9 cellular contexts compared by ENCODE assay signal in the genomic region with DNA sequence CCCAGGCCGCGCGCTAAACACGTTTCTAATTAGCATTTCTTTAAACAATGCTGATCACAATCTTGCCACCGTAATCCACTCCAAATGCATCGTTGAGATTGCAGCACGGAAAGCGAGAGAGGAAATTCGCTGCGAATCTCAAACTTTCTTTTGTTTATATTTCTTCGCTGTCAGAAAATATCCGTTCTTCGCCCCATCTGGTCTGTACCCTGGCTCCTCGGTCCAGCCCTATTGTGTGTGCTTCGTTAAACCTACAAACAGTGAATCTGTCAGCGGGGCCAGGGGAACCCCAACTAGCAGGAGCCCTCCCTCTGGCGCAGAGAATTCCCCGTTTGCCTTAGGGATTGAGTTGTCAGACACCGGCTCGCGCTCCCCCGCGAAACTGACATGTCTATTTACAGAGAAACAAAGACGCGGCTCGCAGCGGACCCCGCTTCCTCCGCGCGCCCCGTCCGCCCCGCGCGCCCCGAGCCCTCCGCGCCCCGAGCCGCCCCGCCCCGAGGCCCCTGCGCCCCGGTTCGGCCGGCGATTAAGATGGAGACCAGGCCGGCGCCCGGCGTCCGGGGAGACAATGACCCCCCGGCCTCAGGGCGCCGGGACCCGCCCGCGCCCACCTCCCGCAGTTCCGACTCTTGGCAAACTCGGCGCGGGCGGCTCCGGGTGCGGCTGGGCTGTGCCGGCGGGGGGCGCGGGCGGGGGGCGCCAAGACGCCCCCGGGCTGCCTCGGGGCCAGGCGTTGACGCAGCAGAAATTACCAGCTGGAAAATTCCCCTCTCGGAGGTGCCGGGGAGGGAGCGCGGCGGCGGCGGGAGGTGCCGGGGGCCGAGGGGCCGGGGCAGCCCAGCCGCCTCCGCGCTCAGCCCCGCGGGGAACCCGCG. TPM values are rescaled to one million over a fixed set of nuclear protein-coding genes. Genes with fewer than 3 reads are reported as not detected.
DNase-seq lines count a peak whose midpoint lies in the region; ATAC-seq and TF ChIP-seq lines count a peak whose summit lies in the region.
"Had no signal": no experiment of that assay in that cellular context is flagged by ENCODE, and none has a peak within 500 bp of the region (broad histone marks: within the 10 kb centered on the region; RNA-seq: fewer than 3 reads in every experiment).

No MANE protein-coding gene starts in this region.

- DNase-seq in Caco-2 (no peak), MCF 10A (ENCODE audit: unreplicated experiment) (no peak), lower leg skin (ENCODE audit: low spot score in 2 of 2) (no peak), type B pancreatic cell (ENCODE audit: extremely low spot score, unreplicated experiment) (no peak)
- no peak for DNase-seq in activated CD4-positive, CD25-positive, alpha-beta regulatory T cell (lab: John Stamatoyannopoulos, UW)

- H3K27me3 Mint-ChIP-seq in Caco-2 (ENCODE audit: insufficient read depth, unreplicated experiment) (peaks cover 9% of the 10 kb centered on the region), MCF 10A (ENCODE audit: insufficient read depth, unreplicated experiment) (peaks cover 19% of the 10 kb centered on the region), type B pancreatic cell (peaks cover 15% of the 10 kb centered on the region)

- POLR2A ChIA-PET in Caco-2 (lab: Charles Lee) (no interaction called here), MCF 10A (lab: Yijun Ruan, JAX) (interaction anchor here (1.5 kb wide), 1 partner anchor 35 kb away, joined by 7 read pairs; the partner anchor contains the start of gene TPD52L2)

- CTCF ChIA-PET in Caco-2 (lab: Charles Lee): interaction anchor here (0.6 kb wide), 1 partner anchor 88 kb away, joined by 3 read pairs; no protein-coding TSS in a partner anchor
- CTCF ChIA-PET in MCF 10A (lab: Yijun Ruan, JAX): no interaction called here

- 1 to 2% methylated on average over 32 to 38 of the region's 95 CpGs for WGBS in lower leg skin, 2 donors

- intact Hi-C loops in Caco-2 (cut with micrococcal nuclease; ENCODE audit: unreplicated experiment): no loop called here
- intact Hi-C loops in MCF 10A (cut with micrococcal nuclease): no loop called here
- intact Hi-C loops in lower leg skin (cut with DNase I; ENCODE audit: low total_unique reads): no loop called here

- H3K9me3 ChIP-seq in Caco-2: no peaks in the 10 kb centered on the region

- H3K27ac Mint-ChIP-seq in Caco-2 (ENCODE audit: unreplicated experiment) (no peak overlapping the region), MCF 10A (ENCODE audit: low read depth, unreplicated experiment) (no peak overlapping the region), type B pancreatic cell (peak overlapping the region; percentile 89)

- H3K4me1 Mint-ChIP-seq in Caco-2 (ENCODE audit: low read depth, unreplicated experiment) (peaks cover 16% of the 10 kb centered on the region), MCF 10A (ENCODE audit: insufficient read depth, unreplicated experiment) (no peaks in the 10 kb centered on the region), type B pancreatic cell (ENCODE audit: unreplicated experiment) (peaks cover 32% of the 10 kb centered on the region)

- no peaks in the 10 kb centered on the region for H3K9me3 Mint-ChIP-seq in Caco-2 (ENCODE audit: unreplicated experiment)
- H3K9me3 Mint-ChIP-seq in MCF 10A (ENCODE audit: unreplicated experiment): no peaks in the 10 kb centered on the region
- no peaks in the 10 kb centered on the region for H3K9me3 Mint-ChIP-seq in type B pancreatic cell

- no peak for TF ChIP-seq POLR2A in lower leg skin (IDR thresholded peaks at IDR 0.05)

- no TSS peak for BruUV-seq in Caco-2 (replicated peaks; lab: Mats Ljungman, UMichigan)
- BruUV-seq in MCF 10A (replicated peaks; lab: Mats Ljungman, UMichigan): no TSS peak

- peak overlapping the region; percentile 71 for H3K4me3 Mint-ChIP-seq in Caco-2 (ENCODE audit: unreplicated experiment)
- peak overlapping the region; percentile 62 for H3K4me3 Mint-ChIP-seq in MCF 10A (ENCODE audit: unreplicated experiment)
- peak overlapping the region; percentile 93 for H3K4me3 Mint-ChIP-seq in type B pancreatic cell

- peak; percentile 20 for ATAC-seq in HG03432 (IDR thresholded peaks at IDR 0.05; ENCODE audit: unreplicated experiment)
- no peak for ATAC-seq in GM21825 (IDR thresholded peaks at IDR 0.05; ENCODE audit: unreplicated experiment)
- no peak for ATAC-seq in HG03469 (IDR thresholded peaks at IDR 0.05; ENCODE audit: unreplicated experiment)

- peaks cover 32% of the 10 kb centered on the region for H3K4me1 ChIP-seq in Caco-2

- H3K4me3 ChIP-seq in Caco-2 (ENCODE audit: low read depth, low read length): peak overlapping the region; percentile 59
- H3K4me3 ChIP-seq in lower leg skin (ENCODE audit: low read depth, poor library complexity, severe bottlenecking): peak overlapping the region; percentile 62

- no peaks in the 10 kb centered on the region for H3K36me3 ChIP-seq in Caco-2 (ENCODE audit: control insufficient read depth, insufficient read depth, low read length)

- H3K36me3 Mint-ChIP-seq in Caco-2 (ENCODE audit: insufficient read depth, unreplicated experiment) (peaks cover 6% of the 10 kb centered on the region), MCF 10A (ENCODE audit: insufficient read depth, unreplicated experiment) (no peaks in the 10 kb centered on the region), type B pancreatic cell (no peaks in the 10 kb centered on the region)

- TF ChIP-seq CTCF in Caco-2 (IDR thresholded peaks at IDR 0.05; ENCODE audit: insufficient read depth in 1 of 2, low read depth in 1 of 2, low read length in 1 of 2, severe bottlenecking in 1 of 2, unreplicated experiment in 1 of 2): no peak
- no peak for TF ChIP-seq CTCF in MCF 10A (IDR thresholded peaks at IDR 0.05; ENCODE audit: unreplicated experiment)
- no peak for TF ChIP-seq CTCF in lower leg skin (IDR thresholded peaks at IDR 0.05)
- TF ChIP-seq CTCF in type B pancreatic cell (conservative IDR thresholded peaks at IDR 0.05): no peak

- H3K27me3 ChIP-seq in Caco-2 (replicated peaks; ENCODE audit: control insufficient read depth, insufficient read depth, low read length): peaks cover 11% of the 10 kb centered on the region

RNA-seq across cellular contexts. Expression of gene ZBTB46, which starts 0.9 kb away (rescaled TPM):
- total RNA-seq in Caco-2 (2022) (9.1 and 9.5 TPM in 2 replicates), MCF 10A (2022) (0.63 and 0.71 TPM in 2 replicates), lower leg skin (1 to 10 TPM; 1.2 to 6.7 (median 5.7) TPM), type B pancreatic cell (ENCODE audit: low replicate concordance) (9.8 and 13.6 TPM in 2 replicates)

RNA-seq across cellular contexts. Expression of gene ABHD16B, which starts 31.1 kb away (rescaled TPM):
- 0.27 TPM in 1 of 2 replicates, not detected in the other for total RNA-seq in Caco-2 (2022)
- total RNA-seq in MCF 10A (2022): not detected in 2 replicates
- not detected for total RNA-seq in lower leg skin
- not detected in 2 replicates for total RNA-seq in type B pancreatic cell (ENCODE audit: low replicate concordance)
- total RNA-seq: HT1080 had no signal

RNA-seq across cellular contexts. Expression of gene TPD52L2, which starts 34.9 kb away (rescaled TPM):
- total RNA-seq in Caco-2 (2022): 286 and 293 TPM in 2 replicates
- total RNA-seq in MCF 10A (2022): 174 and 175 TPM in 2 replicates
- total RNA-seq in lower leg skin: 100 to 1,000 TPM in 2 of 4 donors, 10 to 100 TPM in 2; 85.9 to 101 (median 94.7) TPM
- 76.5 and 96.3 TPM in 2 replicates for total RNA-seq in type B pancreatic cell (ENCODE audit: low replicate concordance)
